17 cellular contexts compared by ENCODE assay signal in the genomic region with DNA sequence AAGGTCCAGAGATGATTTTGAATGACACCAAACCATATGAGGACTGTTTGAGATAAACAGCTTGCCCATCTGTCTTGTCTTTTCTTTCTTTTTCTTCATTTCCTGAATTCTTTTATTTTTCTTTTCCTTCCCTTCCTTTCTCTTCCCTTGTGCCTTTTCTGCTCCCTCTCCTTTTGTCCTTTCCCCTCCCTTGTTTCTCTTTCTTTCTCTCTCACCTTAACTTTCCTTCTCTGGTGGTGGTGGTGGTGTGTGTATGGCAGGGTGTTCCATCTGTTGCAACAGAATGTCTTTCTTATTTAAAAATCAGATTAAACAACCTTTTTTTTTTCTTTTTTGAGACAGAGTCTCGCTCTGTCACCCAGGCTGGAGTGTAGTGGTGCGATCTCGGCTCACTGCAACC. TPM values are rescaled to one million over a fixed set of nuclear protein-coding genes. Genes with fewer than 3 reads are reported as not detected.
"Had no signal": no experiment of that assay in that cellular context is flagged by ENCODE, and none has a peak within 500 bp of the region (broad histone marks: within the 10 kb centered on the region; RNA-seq: fewer than 3 reads in every experiment).

No MANE protein-coding gene starts in this region.

- H3K4me3 Mint-ChIP-seq: activated CD4-positive, alpha-beta T cell treated with anti-CD3 and anti-CD28 coated beads, Interleukin-2, amount 10 ng/mL, durations not matched to agents 24 days and 14 days; dendritic cell treated with granulocyte-macrophage colony-stimulating factor and Interleukin-4, amounts not matched to agents 40 ng/mL and 50 ng/mL, for 4 days; mesothelial cell of epicardium had no signal

- H3K27ac ChIP-seq: lower lobe of right lung had no signal

- H3K36me3 ChIP-seq: lower lobe of right lung had no signal

- H3K27me3 Mint-ChIP-seq: activated CD4-positive, alpha-beta T cell treated with anti-CD3 and anti-CD28 coated beads, Interleukin-2, amount 10 ng/mL, durations not matched to agents 24 days and 14 days; dendritic cell treated with granulocyte-macrophage colony-stimulating factor and Interleukin-4, amounts not matched to agents 40 ng/mL and 50 ng/mL, for 4 days had no signal

- H3K9me3 Mint-ChIP-seq: activated CD4-positive, alpha-beta T cell treated with anti-CD3 and anti-CD28 coated beads, Interleukin-2, amount 10 ng/mL, durations not matched to agents 24 days and 14 days; dendritic cell treated with granulocyte-macrophage colony-stimulating factor and Interleukin-4, amounts not matched to agents 40 ng/mL and 50 ng/mL, for 4 days; mesothelial cell of epicardium had no signal

- DNase-seq: activated CD4-positive, alpha-beta T cell treated with anti-CD3 and anti-CD28 coated beads, Interleukin-2, amount 10 ng/mL, durations not matched to agents 24 days and 14 days; activated naive CD4-positive, alpha-beta T cell treated with Interleukin-2 at 50 U/mL for 16 hours; central memory CD4-positive, alpha-beta T cell; erythroblast; lower lobe of right lung; right cardiac atrium; stimulated activated CD4-positive, alpha-beta T cell treated with anti-CD3 and anti-CD28 coated beads, Interleukin-1b, Interleukin-23, amount 100 ng/mL, for 48 hours; stimulated activated naive CD4-positive, alpha-beta T cell treated with Interleukin-2 at 50 U/mL for 16 hours; trophoblast cell had no signal

- ATAC-seq: lower lobe of right lung, right cardiac atrium, SK-N-SH treated with all-trans-retinoic acid at 6 μM for 48 hours had no signal

- H3K9me3 ChIP-seq: lower lobe of right lung had no signal

- H3K4me3 ChIP-seq: lower lobe of right lung had no signal

- H3K27ac Mint-ChIP-seq: activated CD4-positive, alpha-beta T cell treated with anti-CD3 and anti-CD28 coated beads, Interleukin-2, amount 10 ng/mL, durations not matched to agents 24 days and 14 days; dendritic cell treated with granulocyte-macrophage colony-stimulating factor and Interleukin-4, amounts not matched to agents 40 ng/mL and 50 ng/mL, for 4 days; mesothelial cell of epicardium had no signal

- H3K36me3 Mint-ChIP-seq: mesothelial cell of epicardium had no signal

RNA-seq across cellular contexts. Expression of gene OR1K1, which starts 32.3 kb away (rescaled TPM):
- total RNA-seq: activated CD4-positive, alpha-beta T cell treated with anti-CD3 and anti-CD28 coated beads, Interleukin-2, amount 10 ng/mL, durations not matched to agents 24 days and 14 days; glomerular endothelial cell; lower lobe of right lung; mesothelial cell of epicardium; myocyte; posterior vena cava; right cardiac atrium; T-helper 1 cell treated with Interleukin-12 subunit alpha and Interleukin-12 subunit beta and Interleukin-4 antibody, amounts not matched to agents 30 ng/mL and 1 ng/mL, for 36 hours had no signal
- polyA plus RNA-seq: adipose tissue, right cardiac atrium had no signal

RNA-seq across cellular contexts. Expression of gene OR5C1, which starts 43.5 kb away (rescaled TPM):
- total RNA-seq: activated CD4-positive, alpha-beta T cell treated with anti-CD3 and anti-CD28 coated beads, Interleukin-2, amount 10 ng/mL, durations not matched to agents 24 days and 14 days; glomerular endothelial cell; lower lobe of right lung; mesothelial cell of epicardium; myocyte; posterior vena cava; right cardiac atrium; T-helper 1 cell treated with Interleukin-12 subunit alpha and Interleukin-12 subunit beta and Interleukin-4 antibody, amounts not matched to agents 30 ng/mL and 1 ng/mL, for 36 hours had no signal
- polyA plus RNA-seq: right cardiac atrium had no signal
